In the genomic region with DNA sequence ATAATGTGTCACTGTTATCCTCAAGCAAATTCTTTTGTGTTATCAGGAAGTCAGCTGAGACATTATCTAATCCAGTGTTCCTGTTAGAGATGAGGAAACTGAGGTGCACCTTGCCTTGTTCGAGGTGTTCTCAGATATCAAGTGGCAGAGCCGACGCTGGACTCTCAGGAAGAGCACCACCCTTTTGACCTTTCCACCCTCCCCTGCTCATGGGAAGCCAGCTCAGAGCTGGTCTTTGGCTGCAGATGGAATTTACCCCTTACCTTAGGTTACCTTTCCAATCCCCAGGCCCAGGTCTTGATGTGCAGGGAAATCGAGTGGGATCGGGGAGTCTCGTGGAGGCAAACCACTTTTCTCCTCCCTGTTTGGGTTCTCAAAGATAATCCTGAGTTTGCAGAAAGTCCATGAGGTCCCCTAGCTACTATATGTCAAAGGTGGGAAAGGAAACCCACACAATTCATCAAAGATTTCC, we compare ENCODE assay signal across 1 cellular context.
TF ChIP-seq lines count a peak whose summit lies in the region.

No MANE protein-coding gene starts in this region.

TF ChIP-seq in HepG2, 621 proteins besides CTCF, POLR2A, EP300 and RAD21 (continued from another document and continues in another):
- TF ChIP-seq, protein P1, sequence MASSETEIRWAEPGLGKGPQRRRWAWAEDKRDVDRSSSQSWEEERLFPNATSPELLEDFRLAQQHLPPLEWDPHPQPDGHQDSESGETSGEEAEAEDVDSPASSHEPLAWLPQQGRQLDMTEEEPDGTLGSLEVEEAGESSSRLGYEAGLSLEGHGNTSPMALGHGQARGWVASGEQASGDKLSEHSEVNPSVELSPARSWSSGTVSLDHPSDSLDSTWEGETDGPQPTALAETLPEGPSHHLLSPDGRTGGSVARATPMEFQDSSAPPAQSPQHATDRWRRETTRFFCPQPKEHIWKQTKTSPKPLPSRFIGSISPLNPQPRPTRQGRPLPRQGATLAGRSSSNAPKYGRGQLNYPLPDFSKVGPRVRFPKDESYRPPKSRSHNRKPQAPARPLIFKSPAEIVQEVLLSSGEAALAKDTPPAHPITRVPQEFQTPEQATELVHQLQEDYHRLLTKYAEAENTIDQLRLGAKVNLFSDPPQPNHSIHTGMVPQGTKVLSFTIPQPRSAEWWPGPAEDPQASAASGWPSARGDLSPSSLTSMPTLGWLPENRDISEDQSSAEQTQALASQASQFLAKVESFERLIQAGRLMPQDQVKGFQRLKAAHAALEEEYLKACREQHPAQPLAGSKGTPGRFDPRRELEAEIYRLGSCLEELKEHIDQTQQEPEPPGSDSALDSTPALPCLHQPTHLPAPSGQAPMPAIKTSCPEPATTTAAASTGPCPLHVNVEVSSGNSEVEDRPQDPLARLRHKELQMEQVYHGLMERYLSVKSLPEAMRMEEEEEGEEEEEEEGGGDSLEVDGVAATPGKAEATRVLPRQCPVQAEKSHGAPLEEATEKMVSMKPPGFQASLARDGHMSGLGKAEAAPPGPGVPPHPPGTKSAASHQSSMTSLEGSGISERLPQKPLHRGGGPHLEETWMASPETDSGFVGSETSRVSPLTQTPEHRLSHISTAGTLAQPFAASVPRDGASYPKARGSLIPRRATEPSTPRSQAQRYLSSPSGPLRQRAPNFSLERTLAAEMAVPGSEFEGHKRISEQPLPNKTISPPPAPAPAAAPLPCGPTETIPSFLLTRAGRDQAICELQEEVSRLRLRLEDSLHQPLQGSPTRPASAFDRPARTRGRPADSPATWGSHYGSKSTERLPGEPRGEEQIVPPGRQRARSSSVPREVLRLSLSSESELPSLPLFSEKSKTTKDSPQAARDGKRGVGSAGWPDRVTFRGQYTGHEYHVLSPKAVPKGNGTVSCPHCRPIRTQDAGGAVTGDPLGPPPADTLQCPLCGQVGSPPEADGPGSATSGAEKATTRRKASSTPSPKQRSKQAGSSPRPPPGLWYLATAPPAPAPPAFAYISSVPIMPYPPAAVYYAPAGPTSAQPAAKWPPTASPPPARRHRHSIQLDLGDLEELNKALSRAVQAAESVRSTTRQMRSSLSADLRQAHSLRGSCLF (CRISPR knock-in tag; IDR thresholded peaks at IDR 0.05; ENCODE audit: borderline replicate concordance), result no peak
- no peak for TF ChIP-seq RFX1 (IDR thresholded peaks at IDR 0.05)
- TF ChIP-seq ZNF264 (CRISPR knock-in tag; IDR thresholded peaks at IDR 0.05), result no peak
- no peak for TF ChIP-seq ZNF234 (CRISPR knock-in tag; conservative IDR thresholded peaks at IDR 0.05)
- TF ChIP-seq, protein P2, sequence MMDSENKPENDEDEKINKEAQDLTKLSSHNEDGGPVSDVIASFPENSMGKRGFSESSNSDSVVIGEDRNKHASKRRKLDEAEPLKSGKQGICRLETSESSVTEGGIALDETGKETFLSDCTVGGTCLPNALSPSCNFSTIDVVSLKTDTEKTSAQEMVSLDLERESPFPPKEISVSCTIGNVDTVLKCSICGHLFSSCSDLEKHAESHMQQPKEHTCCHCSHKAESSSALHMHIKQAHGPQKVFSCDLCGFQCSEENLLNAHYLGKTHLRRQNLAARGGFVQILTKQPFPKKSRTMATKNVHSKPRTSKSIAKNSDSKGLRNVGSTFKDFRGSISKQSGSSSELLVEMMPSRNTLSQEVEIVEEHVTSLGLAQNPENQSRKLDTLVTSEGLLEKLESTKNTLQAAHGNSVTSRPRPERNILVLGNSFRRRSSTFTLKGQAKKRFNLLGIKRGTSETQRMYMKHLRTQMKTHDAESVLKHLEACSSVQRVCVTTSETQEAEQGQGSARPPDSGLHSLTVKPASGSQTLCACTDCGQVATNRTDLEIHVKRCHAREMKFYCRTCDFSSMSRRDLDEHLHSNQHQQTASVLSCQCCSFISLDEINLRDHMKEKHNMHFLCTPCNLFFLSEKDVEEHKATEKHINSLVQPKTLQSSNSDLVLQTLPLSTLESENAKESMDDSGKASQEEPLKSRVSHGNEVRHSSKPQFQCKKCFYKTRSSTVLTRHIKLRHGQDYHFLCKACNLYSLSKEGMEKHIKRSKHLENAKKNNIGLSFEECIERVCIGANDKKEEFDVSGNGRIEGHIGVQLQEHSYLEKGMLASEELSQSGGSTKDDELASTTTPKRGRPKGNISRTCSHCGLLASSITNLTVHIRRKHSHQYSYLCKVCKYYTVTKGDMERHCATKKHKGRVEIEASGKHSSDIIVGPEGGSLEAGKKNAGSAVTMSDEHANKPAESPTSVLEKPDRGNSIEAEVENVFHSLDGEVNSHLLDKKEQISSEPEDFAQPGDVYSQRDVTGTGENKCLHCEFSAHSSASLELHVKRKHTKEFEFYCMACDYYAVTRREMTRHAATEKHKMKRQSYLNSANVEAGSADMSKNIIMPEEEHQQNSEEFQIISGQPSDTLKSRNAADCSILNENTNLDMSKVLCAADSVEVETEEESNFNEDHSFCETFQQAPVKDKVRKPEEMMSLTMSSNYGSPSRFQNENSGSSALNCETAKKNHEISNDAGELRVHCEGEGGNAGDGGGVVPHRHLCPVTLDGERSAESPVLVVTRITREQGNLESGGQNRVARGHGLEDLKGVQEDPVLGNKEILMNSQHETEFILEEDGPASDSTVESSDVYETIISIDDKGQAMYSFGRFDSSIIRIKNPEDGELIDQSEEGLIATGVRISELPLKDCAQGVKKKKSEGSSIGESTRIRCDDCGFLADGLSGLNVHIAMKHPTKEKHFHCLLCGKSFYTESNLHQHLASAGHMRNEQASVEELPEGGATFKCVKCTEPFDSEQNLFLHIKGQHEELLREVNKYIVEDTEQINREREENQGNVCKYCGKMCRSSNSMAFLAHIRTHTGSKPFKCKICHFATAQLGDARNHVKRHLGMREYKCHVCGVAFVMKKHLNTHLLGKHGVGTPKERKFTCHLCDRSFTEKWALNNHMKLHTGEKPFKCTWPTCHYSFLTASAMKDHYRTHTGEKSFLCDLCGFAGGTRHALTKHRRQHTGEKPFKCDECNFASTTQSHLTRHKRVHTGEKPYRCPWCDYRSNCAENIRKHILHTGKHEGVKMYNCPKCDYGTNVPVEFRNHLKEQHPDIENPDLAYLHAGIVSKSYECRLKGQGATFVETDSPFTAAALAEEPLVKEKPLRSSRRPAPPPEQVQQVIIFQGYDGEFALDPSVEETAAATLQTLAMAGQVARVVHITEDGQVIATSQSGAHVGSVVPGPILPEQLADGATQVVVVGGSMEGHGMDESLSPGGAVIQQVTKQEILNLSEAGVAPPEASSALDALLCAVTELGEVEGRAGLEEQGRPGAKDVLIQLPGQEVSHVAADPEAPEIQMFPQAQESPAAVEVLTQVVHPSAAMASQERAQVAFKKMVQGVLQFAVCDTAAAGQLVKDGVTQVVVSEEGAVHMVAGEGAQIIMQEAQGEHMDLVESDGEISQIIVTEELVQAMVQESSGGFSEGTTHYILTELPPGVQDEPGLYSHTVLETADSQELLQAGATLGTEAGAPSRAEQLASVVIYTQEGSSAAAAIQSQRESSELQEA (CRISPR knock-in tag; IDR thresholded peaks at IDR 0.05; ENCODE audit: not compliant biosample characterization), result no peak
- TF ChIP-seq SETDB1 (CRISPR knock-in tag; IDR thresholded peaks at IDR 0.05; ENCODE audit: borderline replicate concordance), result no peak
- TF ChIP-seq ZNF350 (CRISPR knock-in tag; IDR thresholded peaks at IDR 0.05; ENCODE audit: borderline replicate concordance, low read depth), result 0 out of 2 replicates have a peak, but pooled peaks have one; percentile 35
- TF ChIP-seq ZNF333 (CRISPR knock-in tag; IDR thresholded peaks at IDR 0.05; ENCODE audit: borderline replicate concordance), result no peak
- no peak for TF ChIP-seq ZNF337 (CRISPR knock-in tag; IDR thresholded peaks at IDR 0.05; ENCODE audit: borderline replicate concordance, low read depth)
- TF ChIP-seq, protein P3, sequence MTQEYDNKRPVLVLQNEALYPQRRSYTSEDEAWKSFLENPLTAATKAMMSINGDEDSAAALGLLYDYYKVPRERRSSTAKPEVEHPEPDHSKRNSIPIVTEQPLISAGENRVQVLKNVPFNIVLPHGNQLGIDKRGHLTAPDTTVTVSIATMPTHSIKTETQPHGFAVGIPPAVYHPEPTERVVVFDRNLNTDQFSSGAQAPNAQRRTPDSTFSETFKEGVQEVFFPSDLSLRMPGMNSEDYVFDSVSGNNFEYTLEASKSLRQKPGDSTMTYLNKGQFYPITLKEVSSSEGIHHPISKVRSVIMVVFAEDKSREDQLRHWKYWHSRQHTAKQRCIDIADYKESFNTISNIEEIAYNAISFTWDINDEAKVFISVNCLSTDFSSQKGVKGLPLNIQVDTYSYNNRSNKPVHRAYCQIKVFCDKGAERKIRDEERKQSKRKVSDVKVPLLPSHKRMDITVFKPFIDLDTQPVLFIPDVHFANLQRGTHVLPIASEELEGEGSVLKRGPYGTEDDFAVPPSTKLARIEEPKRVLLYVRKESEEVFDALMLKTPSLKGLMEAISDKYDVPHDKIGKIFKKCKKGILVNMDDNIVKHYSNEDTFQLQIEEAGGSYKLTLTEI (CRISPR knock-in tag; conservative IDR thresholded peaks at IDR 0.05), result no peak
- no peak for TF ChIP-seq RAD51 (IDR thresholded peaks at IDR 0.05; ENCODE audit: borderline replicate concordance)
- TF ChIP-seq MTA1 (CRISPR knock-in tag; IDR thresholded peaks at IDR 0.05; ENCODE audit: borderline replicate concordance), result peak; percentile 69; the same call in 1 of the 2 replicates
- no peak for TF ChIP-seq HIVEP1 (CRISPR knock-in tag; IDR thresholded peaks at IDR 0.05)
- 0 out of 2 replicates have a peak, but pooled peaks have one; percentile 72 for TF ChIP-seq RELA (CRISPR knock-in tag; IDR thresholded peaks at IDR 0.05)
- no peak for TF ChIP-seq HOXA5 (CRISPR knock-in tag; IDR thresholded peaks at IDR 0.05)
- 0 out of 2 replicates have a peak, but pooled peaks have one; percentile 34 for TF ChIP-seq TCF7L2 (IDR thresholded peaks at IDR 0.05; ENCODE audit: low read depth, low read length)
- no peak for TF ChIP-seq ZNF83 (CRISPR knock-in tag; IDR thresholded peaks at IDR 0.05; ENCODE audit: borderline replicate concordance)
- no peak for TF ChIP-seq JUN (CRISPR knock-in tag; IDR thresholded peaks at IDR 0.05)
- TF ChIP-seq, protein P4, sequence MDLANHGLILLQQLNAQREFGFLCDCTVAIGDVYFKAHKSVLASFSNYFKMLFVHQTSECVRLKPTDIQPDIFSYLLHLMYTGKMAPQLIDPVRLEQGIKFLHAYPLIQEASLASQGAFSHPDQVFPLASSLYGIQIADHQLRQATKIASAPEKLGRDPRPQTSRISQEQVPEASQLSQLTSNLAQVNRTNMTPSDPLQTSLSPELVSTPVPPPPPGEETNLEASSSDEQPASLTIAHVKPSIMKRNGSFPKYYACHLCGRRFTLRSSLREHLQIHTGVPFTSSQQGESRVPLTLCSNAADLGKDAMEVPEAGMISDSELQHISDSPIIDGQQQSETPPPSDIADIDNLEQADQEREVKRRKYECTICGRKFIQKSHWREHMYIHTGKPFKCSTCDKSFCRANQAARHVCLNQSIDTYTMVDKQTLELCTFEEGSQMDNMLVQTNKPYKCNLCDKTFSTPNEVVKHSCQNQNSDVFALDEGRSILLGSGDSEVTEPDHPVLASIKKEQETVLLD (CRISPR knock-in tag; IDR thresholded peaks at IDR 0.05; ENCODE audit: low read depth), result no peak
- no peak for TF ChIP-seq KLF12 (CRISPR knock-in tag; IDR thresholded peaks at IDR 0.05; ENCODE audit: borderline replicate concordance)
- TF ChIP-seq ZFP36L2 (CRISPR knock-in tag; IDR thresholded peaks at IDR 0.05), result no peak
- no peak for TF ChIP-seq REL (CRISPR knock-in tag; conservative IDR thresholded peaks at IDR 0.05)
- no peak for TF ChIP-seq PBX2 (CRISPR knock-in tag; IDR thresholded peaks at IDR 0.05)
- TF ChIP-seq, protein P5, sequence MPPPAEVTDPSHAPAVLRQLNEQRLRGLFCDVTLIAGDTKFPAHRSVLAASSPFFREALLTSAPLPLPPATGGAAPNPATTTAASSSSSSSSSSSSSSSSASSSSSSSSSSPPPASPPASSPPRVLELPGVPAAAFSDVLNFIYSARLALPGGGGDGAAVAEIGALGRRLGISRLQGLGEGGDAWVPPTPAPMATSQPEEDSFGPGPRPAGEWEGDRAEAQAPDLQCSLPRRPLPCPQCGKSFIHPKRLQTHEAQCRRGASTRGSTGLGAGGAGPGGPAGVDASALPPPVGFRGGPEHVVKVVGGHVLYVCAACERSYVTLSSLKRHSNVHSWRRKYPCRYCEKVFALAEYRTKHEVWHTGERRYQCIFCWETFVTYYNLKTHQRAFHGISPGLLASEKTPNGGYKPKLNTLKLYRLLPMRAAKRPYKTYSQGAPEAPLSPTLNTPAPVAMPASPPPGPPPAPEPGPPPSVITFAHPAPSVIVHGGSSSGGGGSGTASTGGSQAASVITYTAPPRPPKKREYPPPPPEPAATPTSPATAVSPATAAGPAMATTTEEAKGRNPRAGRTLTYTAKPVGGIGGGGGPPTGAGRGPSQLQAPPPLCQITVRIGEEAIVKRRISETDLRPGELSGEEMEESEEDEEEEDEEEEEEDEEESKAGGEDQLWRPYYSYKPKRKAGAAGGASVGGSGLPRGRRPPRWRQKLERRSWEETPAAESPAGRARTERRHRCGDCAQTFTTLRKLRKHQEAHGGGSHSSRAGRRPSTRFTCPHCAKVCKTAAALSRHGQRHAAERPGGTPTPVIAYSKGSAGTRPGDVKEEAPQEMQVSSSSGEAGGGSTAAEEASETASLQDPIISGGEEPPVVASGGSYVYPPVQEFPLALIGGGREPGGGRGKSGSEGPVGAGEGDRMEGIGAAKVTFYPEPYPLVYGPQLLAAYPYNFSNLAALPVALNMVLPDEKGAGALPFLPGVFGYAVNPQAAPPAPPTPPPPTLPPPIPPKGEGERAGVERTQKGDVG (CRISPR knock-in tag; IDR thresholded peaks at IDR 0.05; ENCODE audit: borderline replicate concordance), result no peak
- TF ChIP-seq ZNF3 (CRISPR knock-in tag; IDR thresholded peaks at IDR 0.05), result no peak
- TF ChIP-seq, protein P6, sequence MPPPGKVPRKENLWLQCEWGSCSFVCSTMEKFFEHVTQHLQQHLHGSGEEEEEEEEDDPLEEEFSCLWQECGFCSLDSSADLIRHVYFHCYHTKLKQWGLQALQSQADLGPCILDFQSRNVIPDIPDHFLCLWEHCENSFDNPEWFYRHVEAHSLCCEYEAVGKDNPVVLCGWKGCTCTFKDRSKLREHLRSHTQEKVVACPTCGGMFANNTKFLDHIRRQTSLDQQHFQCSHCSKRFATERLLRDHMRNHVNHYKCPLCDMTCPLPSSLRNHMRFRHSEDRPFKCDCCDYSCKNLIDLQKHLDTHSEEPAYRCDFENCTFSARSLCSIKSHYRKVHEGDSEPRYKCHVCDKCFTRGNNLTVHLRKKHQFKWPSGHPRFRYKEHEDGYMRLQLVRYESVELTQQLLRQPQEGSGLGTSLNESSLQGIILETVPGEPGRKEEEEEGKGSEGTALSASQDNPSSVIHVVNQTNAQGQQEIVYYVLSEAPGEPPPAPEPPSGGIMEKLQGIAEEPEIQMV (CRISPR knock-in tag; IDR thresholded peaks at IDR 0.05; ENCODE audit: low read depth), result no peak
- TF ChIP-seq ZNF460 (CRISPR knock-in tag; IDR thresholded peaks at IDR 0.05; ENCODE audit: borderline replicate concordance), result no peak
- no peak for TF ChIP-seq THAP8 (CRISPR knock-in tag; IDR thresholded peaks at IDR 0.05; ENCODE audit: borderline replicate concordance)
- peak; percentile 95 for TF ChIP-seq ZEB1 (IDR thresholded peaks at IDR 0.05; ENCODE audit: insufficient replicate concordance, low read depth)
- no peak for TF ChIP-seq HOXA7 (CRISPR knock-in tag; IDR thresholded peaks at IDR 0.05)
- TF ChIP-seq FOSL1 (CRISPR knock-in tag; IDR thresholded peaks at IDR 0.05; ENCODE audit: borderline replicate concordance), result no peak
